27 cellular contexts compared by ENCODE assay signal in genomic region chr6:147190556-147190955, GRCh38. TPM values are rescaled to one million over a fixed set of nuclear protein-coding genes. Genes with fewer than 3 reads are reported as not detected.
DNase-seq lines count a peak whose midpoint lies in the region; ATAC-seq, FAIRE-seq and TF ChIP-seq lines count a peak whose summit lies in the region.
"Had no signal": no experiment of that assay in that cellular context is flagged by ENCODE, and none has a peak within 500 bp of the region (broad histone marks: within the 10 kb centered on the region; RNA-seq: fewer than 3 reads in every experiment).

No MANE protein-coding gene starts in this region.

- H4K20me1 ChIP-seq in GM12878 (ENCODE audit: control insufficient read depth, insufficient read depth) = no peaks in the 10 kb centered on the region

- RAD21 ChIA-PET in GM12878 (lab: Charles Lee; ENCODE audit: unreplicated experiment) = no interaction called here

- no peak overlapping the region for H2AFZ ChIP-seq in GM12878 (ENCODE audit: control insufficient read depth, low read depth, low read length)

- H3K4me2 ChIP-seq in GM12878 (ENCODE audit: control insufficient read depth, insufficient read depth) (peak overlapping the region; percentile 12; the same call in 1 of the 2 replicates), skeletal muscle satellite cell (ENCODE audit: low read length) (peak overlapping the region; percentile 49)

- H3K36me3 ChIP-seq in GM12878 (ENCODE audit: control insufficient read depth in 2 of 2, insufficient read depth in 2 of 2, low read length in 1 of 2) (no peaks in the 10 kb centered on the region), skeletal muscle satellite cell (ENCODE audit: insufficient read depth, low read length) (no peaks in the 10 kb centered on the region)

- H3K9ac ChIP-seq in GM12878 (ENCODE audit: control insufficient read depth, insufficient read depth, low read length) (no peak overlapping the region), skeletal muscle satellite cell (ENCODE audit: low read depth, low read length) (no peak overlapping the region)

- TF ChIP-seq POLR2A in GM12878 (IDR thresholded peaks at IDR 0.05; ENCODE audit: low read depth, low read length) = no peak

- in situ Hi-C loops in G401 (cut with HindIII; ENCODE audit: low sequenced_read_pairs) (no loop called here), GM12878 (cut with MboI) (no loop called here)

- intact Hi-C loops in GM12878 (cut with micrococcal nuclease; ENCODE audit: unreplicated experiment) = no loop called here

- H3K9me3 ChIP-seq in GM12878 (replicated peaks; ENCODE audit: control insufficient read depth, insufficient read depth, low read length) (no peaks in the 10 kb centered on the region), skeletal muscle satellite cell (replicated peaks; ENCODE audit: low read length) (no peaks in the 10 kb centered on the region)
- H3K9me3 ChIP-seq: Caco-2 had no signal

- DNase-seq in G401 (ENCODE audit: low spot score) = peak; percentile 69
- DNase-seq in NCI-H1092 treated with DMSO at 0.1 percent for 48 hours (lab: John Stamatoyannopoulos, UW) = peak; percentile 41
- DNase-seq in GM12878 (ENCODE audit: low read depth, low spot score) = no peak
- no peak for DNase-seq in stimulated activated naive CD4-positive, alpha-beta T cell treated with Interleukin-2 at 50 U/mL for 16 hours (lab: John Stamatoyannopoulos, UW)
- DNase-seq in SKM-1 treated with dmso at 0.1 percent for 144 hours (lab: John Stamatoyannopoulos, UW; ENCODE audit: unreplicated experiment) = no peak
- DNase-seq: Caco-2; CD8-positive, alpha-beta T cell; EL; GF-D8; HCEC 1CT; KBM-7; NCI-H1417; NCI-H1694 treated with DMSO at 0.1 percent for 48 hours; NCI-H2171 treated with DMSO at 0.1 percent for 48 hours; NCI-H345; NCI-H524 treated with DMSO at 0.1 percent for 48 hours; NCI-H774; SHP77 treated with DMSO at 0.1 percent for 48 hours; T-helper 17 cell had no signal

- no peak for TF ChIP-seq CTCF in GM12878 (IDR thresholded peaks at IDR 0.05 in 2 of 3, conservative IDR thresholded peaks at IDR 0.05 in 1 of 3; ENCODE audit: control insufficient read depth in 2 of 3, extremely low read depth in 1 of 3, insufficient read depth in 1 of 3, low read depth in 3 of 3, low read length in 3 of 3)

- no TSS peak for BruUV-seq in GM12878 (replicated peaks; lab: Mats Ljungman, UMichigan)

- no peaks in the 10 kb centered on the region for H3K4me1 ChIP-seq in GM12878 (ENCODE audit: control insufficient read depth, insufficient read depth, low read length)
- peaks cover 22% of the 10 kb centered on the region for H3K4me1 ChIP-seq in skeletal muscle satellite cell (ENCODE audit: control insufficient read depth, insufficient read depth, low read length)
- H3K4me1 ChIP-seq: Caco-2 had no signal

- no peak for FAIRE-seq in GM12878 (lab: Jason Lieb, UNC)
- FAIRE-seq: GM12892, H1, HTR-8/SVneo had no signal

- SMC1A ChIA-PET in GM12878 (lab: Charles Lee; ENCODE audit: uncharacterized antibody, unreplicated experiment) = interaction anchor here (0.7 kb wide), 1 partner anchor 10 kb away, joined by 3 read pairs; no protein-coding TSS in a partner anchor

- 69% methylated on average over 5 of the region's 5 CpGs for WGBS in GM12878 (ENCODE audit: insufficient coverage, insufficient replicate concordance, low lambda C conversion rate, missing lambda C conversion rate)

- POLR2A ChIA-PET in GM12878 (lab: Charles Lee) = no interaction called here

- H3K27me3 ChIP-seq in GM12878 (replicated peaks in 1 of 2; ENCODE audit: control insufficient read depth in 2 of 2, insufficient read depth in 2 of 2, low read length in 1 of 2) (no peaks in the 10 kb centered on the region), skeletal muscle satellite cell (ENCODE audit: control insufficient read depth, insufficient read depth, low read length) (no peaks in the 10 kb centered on the region)

- TF ChIP-seq EP300 in GM12878 (IDR thresholded peaks at IDR 0.05; ENCODE audit: borderline replicate concordance in 1 of 2, control insufficient read depth in 1 of 2, low read depth in 2 of 2, low read length in 2 of 2) = no peak

- CTCF ChIA-PET in GM12878 (lab: Yijun Ruan, JAX) = interaction anchor here (0.8 kb wide), 1 partner anchor 284 kb away, joined by 4 read pairs; no protein-coding TSS in a partner anchor

- no peak for ATAC-seq in GM12878
- no peak for ATAC-seq in HG03108 (IDR thresholded peaks at IDR 0.05; ENCODE audit: unreplicated experiment)
- ATAC-seq: CD8-positive, alpha-beta T cell; Panc1; T-helper 17 cell had no signal

- no peak overlapping the region for H3K27ac ChIP-seq in GM12878 (ENCODE audit: control insufficient read depth, insufficient read depth)
- H3K27ac ChIP-seq: C4-2B, SK-N-MC had no signal

- H3K4me3 ChIP-seq in GM12878 (no peak overlapping the region), skeletal muscle satellite cell (ENCODE audit: low read length) (no peak overlapping the region)
- H3K4me3 ChIP-seq: SK-N-MC had no signal

- no peaks in the 10 kb centered on the region for H3K79me2 ChIP-seq in GM12878 (ENCODE audit: control insufficient read depth, insufficient read depth, low read length)

- TF ChIP-seq RAD21 in GM12878 (IDR thresholded peaks at IDR 0.05; ENCODE audit: insufficient read depth, low read depth, low read length) = no peak

TF ChIP-seq in GM12878, 131 proteins besides CTCF, POLR2A, EP300 and RAD21 (continues in another document):
- no peak for TF ChIP-seq SP1 (IDR thresholded peaks at IDR 0.05; ENCODE audit: low read depth, low read length)
- TF ChIP-seq RB1 (IDR thresholded peaks at IDR 0.05; ENCODE audit: borderline replicate concordance) = no peak
- TF ChIP-seq E2F8 (IDR thresholded peaks at IDR 0.05; ENCODE audit: low read depth, partially characterized antibody) = no peak
- no peak for TF ChIP-seq NFXL1 (IDR thresholded peaks at IDR 0.05; ENCODE audit: borderline replicate concordance)
- no peak for TF ChIP-seq NFYA (IDR thresholded peaks at IDR 0.05; ENCODE audit: borderline replicate concordance, low read depth, low read length)
- no peak for TF ChIP-seq BMI1 (IDR thresholded peaks at IDR 0.05; ENCODE audit: borderline replicate concordance)
- TF ChIP-seq ZNF274 (IDR thresholded peaks at IDR 0.05; ENCODE audit: insufficient read depth, insufficient read length) = no peak
- TF ChIP-seq WRNIP1 (IDR thresholded peaks at IDR 0.05; ENCODE audit: borderline replicate concordance, low read depth, low read length) = no peak
- TF ChIP-seq EGR1 (IDR thresholded peaks at IDR 0.05; ENCODE audit: borderline replicate concordance in 1 of 2, low read depth in 2 of 2, low read length in 2 of 2) = no peak
- TF ChIP-seq BACH1 (IDR thresholded peaks at IDR 0.05; ENCODE audit: borderline replicate concordance) = no peak
- no peak for TF ChIP-seq SMC3 (IDR thresholded peaks at IDR 0.05; ENCODE audit: borderline replicate concordance, low read length)

RNA-seq across cellular contexts. Expression of gene STXBP5, which starts 13.7 kb away (rescaled TPM):
- total RNA-seq in G401 (2014; rRNA removed; shearing (Covaris generic)) = 9.6 and 14.1 TPM in 2 replicates
- 32.5 and 34.0 TPM in 2 replicates for total RNA-seq in GM12878 (2013; cell fraction: nucleolus; rRNA removed)
- total RNA-seq in GM12878 (2014; rRNA removed) = 10.8 and 12.3 TPM in 2 replicates
- total RNA-seq in GM12878 (2014; rRNA removed; fragmentation: Illumina TruSeq; extraction: Trizol) = 10.5 and 11.4 TPM in 2 replicates
- 11.1 and 13.2 TPM in 2 replicates for total RNA-seq in GM12878 (2021)
- 2.1 TPM for polyA plus RNA-seq in GM12878 (2011; ENCODE audit: low read depth)
- polyA plus RNA-seq in GM12878 (2011; rRNA removed) = 9.7 and 12.7 TPM in 2 replicates
- polyA plus RNA-seq in GM12878 (2011; cell fraction: cytosol; rRNA removed) = 5.6 and 5.8 TPM in 2 replicates
- polyA plus RNA-seq in GM12878 (2011; cell fraction: nucleus; rRNA removed) = 9.8 and 10.0 TPM in 2 replicates
- polyA plus RNA-seq in GM12878 (2012) = 2.7 and 3.8 TPM in 2 replicates
- polyA plus RNA-seq in GM12878 (2014; fragmentation: Illumina TruSeq; extraction: Trizol) = 10.4 and 10.6 TPM in 2 replicates
- polyA plus RNA-seq in GM12878 (2014; fragmentation: Nextera tagmentation; extraction: Ambion mirVana) = 1 to 10 TPM; 3.1 TPM
- polyA plus RNA-seq in GM12878 (2014; rRNA removed) = 5.0 and 7.2 TPM in 2 replicates
- 1 to 10 TPM; 1.4 to 1.8 TPM for polyA plus RNA-seq in GM12878 (2016; fragmentation: Nextera tagmentation; extraction: Ambion mirVana)
- polyA minus RNA-seq in GM12878 (2011; rRNA and poly(A)+ RNA removed) = 31.7 and 36.7 TPM in 2 replicates
- polyA minus RNA-seq in GM12878 (2011; cell fraction: cytosol; rRNA and poly(A)+ RNA removed) = 7.2 and 8.2 TPM in 2 replicates
- polyA minus RNA-seq in GM12878 (2011; cell fraction: nucleus; rRNA and poly(A)+ RNA removed) = 26.7 and 40.4 TPM in 2 replicates
- 73.6 and 112 TPM in 2 replicates for total RNA-seq in skeletal muscle satellite cell (2012; rRNA removed)

Comparison
In these comparisons a context has a peak if more than half of its experiments do, and no peak if none do; other contexts are left out.
1. DNase-seq: peak in G401 (single experiment) and NCI-H1092 treated with DMSO at 0.1 percent for 48 hours (single experiment); none in GM12878 (single experiment), stimulated activated naive CD4-positive, alpha-beta T cell treated with Interleukin-2 at 50 U/mL for 16 hours (single experiment) and SKM-1 treated with dmso at 0.1 percent for 144 hours (single experiment).